ENCODE assay signal across 8 cellular contexts in the genomic region with DNA sequence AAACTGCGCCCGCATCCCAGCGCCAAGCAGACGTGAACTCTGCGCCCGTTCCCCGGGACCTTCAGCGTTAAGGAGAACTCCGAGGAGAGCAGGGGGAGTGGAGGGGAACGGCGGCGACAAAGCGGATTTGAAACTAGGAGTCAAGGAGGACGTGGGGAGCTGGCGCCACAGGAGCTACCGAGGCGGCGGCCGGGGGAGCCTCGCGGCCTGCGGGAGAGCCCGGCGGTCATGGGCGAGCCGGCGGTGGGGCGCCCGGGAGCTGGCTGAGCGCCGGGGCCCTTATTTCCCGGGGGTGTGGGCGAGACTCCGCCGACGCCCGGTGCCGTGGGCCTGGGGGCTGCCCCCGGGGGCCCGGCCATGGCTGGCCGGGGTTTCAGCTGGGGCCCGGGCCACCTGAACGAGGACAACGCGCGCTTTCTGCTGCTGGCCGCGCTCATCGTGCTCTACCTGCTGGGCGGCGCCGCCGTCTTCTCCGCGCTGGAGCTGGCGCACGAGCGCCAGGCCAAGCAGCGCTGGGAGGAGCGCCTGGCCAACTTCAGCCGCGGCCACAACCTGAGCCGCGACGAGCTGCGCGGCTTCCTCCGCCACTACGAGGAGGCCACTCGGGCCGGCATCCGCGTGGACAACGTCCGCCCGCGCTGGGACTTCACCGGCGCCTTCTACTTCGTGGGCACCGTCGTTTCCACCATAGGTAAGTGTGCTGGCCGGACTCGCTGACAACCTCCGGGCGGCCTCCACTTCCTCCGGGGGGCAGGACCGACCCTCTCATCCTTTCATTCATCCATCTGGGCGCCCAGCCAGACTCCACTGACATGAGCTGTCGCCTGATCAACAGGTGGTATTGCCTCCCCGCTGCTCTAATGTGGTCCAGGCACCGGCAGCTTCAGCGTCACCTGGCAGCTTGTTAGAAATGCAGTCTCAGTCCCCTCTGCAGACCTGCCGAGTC. TPM values are rescaled to one million over a fixed set of nuclear protein-coding genes. Genes with fewer than 3 reads are reported as not detected.
DNase-seq lines count a peak whose midpoint lies in the region; ATAC-seq and TF ChIP-seq lines count a peak whose summit lies in the region.

A gene (plus strand): TSS at position 146 of the 946 bp plus-strand sequence. CDS start 212 bp downstream, at position 358.

- H3K27me3 ChIP-seq in OCI-LY3 (ENCODE audit: low read depth, low read length) (0 out of 2 replicates have a peak, but pooled peaks cover 4% of the 10 kb centered on the region), colonic mucosa (peaks cover 48% of the 10 kb centered on the region), upper lobe of left lung (peaks cover 0 to 32% (median 15%) of the 10 kb centered on the region in 4 donors)

- H4K20me1 ChIP-seq in OCI-LY3 (ENCODE audit: insufficient read depth, low read length) = no peaks in the 10 kb centered on the region

- H3K27ac ChIP-seq in OCI-LY3 (ENCODE audit: low read length) (no peak within 1 kb of the TSS), colonic mucosa (no peak within 1 kb of the TSS), upper lobe of left lung (no peak within 1 kb of the TSS)

- peak within 1 kb of the TSS; percentile 74 for H3K4me3 ChIP-seq in OCI-LY3 (ENCODE audit: low read length)
- peak within 1 kb of the TSS; percentile 44 for H3K4me3 ChIP-seq in colonic mucosa
- H3K4me3 ChIP-seq in upper lobe of left lung = peak within 1 kb of the TSS in 3 of 4 donors; percentile 35 to 56 (median 44)

- WGBS in upper lobe of left lung, 2 donors = 1 to 3% methylated on average over 36 to 45 of the region's 94 CpGs

- TF ChIP-seq CTCF in OCI-LY3 (IDR thresholded peaks at IDR 0.05; ENCODE audit: low read depth, low read length) (no peak), colonic mucosa (IDR thresholded peaks at IDR 0.05) (no peak), upper lobe of left lung (IDR thresholded peaks at IDR 0.05) (no peak)

- peak in 1 of 2 donors; percentile 57 for ATAC-seq in upper lobe of left lung (ENCODE audit: low FRiP score in 2 of 2)

- peak within 1 kb of the TSS; percentile 64 for H3K4me2 ChIP-seq in OCI-LY3 (ENCODE audit: low read length)

- peak; percentile 8 for DNase-seq in stimulated activated CD4-positive, alpha-beta T cell treated with anti-CD3 and anti-CD28 coated beads, Interleukin-12 subunit alpha, Interleukin-12 subunit beta, amount 100 ng/mL, for 4 hours
- DNase-seq in stimulated activated CD4-positive, alpha-beta T cell treated with anti-CD3 and anti-CD28 coated beads, Interleukin-4, amount 100 ng/mL, for 4 hours = no peak
- DNase-seq in colonic mucosa = peak; percentile 23
- DNase-seq in medulla oblongata (ENCODE audit: extremely low spot score) = peak; percentile 25
- peak; percentile 24 to 86 for DNase-seq in upper lobe of left lung
- DNase-seq in GM19240 (ENCODE audit: insufficient read length, low spot score) = no peak
- DNase-seq in cerebellar cortex (ENCODE audit: low spot score) = no peak

- H3K79me2 ChIP-seq in OCI-LY3 (ENCODE audit: low read length) = no peaks in the 10 kb centered on the region

- H3K9ac ChIP-seq in OCI-LY3 (ENCODE audit: low read length) = no peak within 1 kb of the TSS
- H3K9ac ChIP-seq in colonic mucosa (ENCODE audit: low read depth in 2 of 2, low read length in 2 of 2) = no peak within 1 kb of the TSS

- H3K4me1 ChIP-seq in OCI-LY3 (ENCODE audit: low read length) (no peaks in the 10 kb centered on the region), colonic mucosa (peaks cover 19% of the 10 kb centered on the region), upper lobe of left lung (peaks cover 25 to 29% (median 27%) of the 10 kb centered on the region in 4 donors)

- H3K9me3 ChIP-seq in OCI-LY3 (ENCODE audit: insufficient read depth, low read length) = no peaks in the 10 kb centered on the region
- H3K9me3 ChIP-seq in colonic mucosa = no peaks in the 10 kb centered on the region
- H3K9me3 ChIP-seq in upper lobe of left lung = no peaks in the 10 kb centered on the region

- H3K36me3 ChIP-seq in OCI-LY3 (replicated peaks; ENCODE audit: low read depth, low read length) (no peaks in the 10 kb centered on the region), colonic mucosa (no peaks in the 10 kb centered on the region), upper lobe of left lung (no peaks in the 10 kb centered on the region)

- TF ChIP-seq POLR2A in upper lobe of left lung (IDR thresholded peaks at IDR 0.05) = no peak

- intact Hi-C loops in colonic mucosa (cut with DNase I) = no loop called here

- H2AFZ ChIP-seq in OCI-LY3 (ENCODE audit: low read depth, low read length) = no peak within 1 kb of the TSS

- TF ChIP-seq EP300 in upper lobe of left lung (IDR thresholded peaks at IDR 0.05) = no peak

RNA-seq across cellular contexts. Expression of the gene that starts here (rescaled TPM):
- under 1 TPM; 0.15 to 0.32 TPM for total RNA-seq in colonic mucosa
- total RNA-seq in upper lobe of left lung = 1 to 10 TPM in 3 of 6 donors, under 1 TPM in 1, not detected in 2; 0.22 to 3.0 (median 1.2) TPM

Comparison
In these comparisons a context has a peak if more than half of its experiments do, and no peak if none do; other contexts are left out.
1. DNase-seq: peak in stimulated activated CD4-positive, alpha-beta T cell treated with anti-CD3 and anti-CD28 coated beads, Interleukin-12 subunit alpha, Interleukin-12 subunit beta, amount 100 ng/mL, for 4 hours (single experiment), medulla oblongata (single experiment) and upper lobe of left lung (2 of 2); none in stimulated activated CD4-positive, alpha-beta T cell treated with anti-CD3 and anti-CD28 coated beads, Interleukin-4, amount 100 ng/mL, for 4 hours (0 of 2), GM19240 (single experiment) and cerebellar cortex (single experiment).
2. Peak in DNase-seq and H3K4me3 ChIP-seq in colonic mucosa; RNA of the gene not detected or under 1 TPM.
3. Peak in every context shown above with its lines, with median percentiles within 50 percentile points of each other: H3K4me3 ChIP-seq.